Comparison of ENCODE assay signal across 2 cellular contexts in the genomic region with DNA sequence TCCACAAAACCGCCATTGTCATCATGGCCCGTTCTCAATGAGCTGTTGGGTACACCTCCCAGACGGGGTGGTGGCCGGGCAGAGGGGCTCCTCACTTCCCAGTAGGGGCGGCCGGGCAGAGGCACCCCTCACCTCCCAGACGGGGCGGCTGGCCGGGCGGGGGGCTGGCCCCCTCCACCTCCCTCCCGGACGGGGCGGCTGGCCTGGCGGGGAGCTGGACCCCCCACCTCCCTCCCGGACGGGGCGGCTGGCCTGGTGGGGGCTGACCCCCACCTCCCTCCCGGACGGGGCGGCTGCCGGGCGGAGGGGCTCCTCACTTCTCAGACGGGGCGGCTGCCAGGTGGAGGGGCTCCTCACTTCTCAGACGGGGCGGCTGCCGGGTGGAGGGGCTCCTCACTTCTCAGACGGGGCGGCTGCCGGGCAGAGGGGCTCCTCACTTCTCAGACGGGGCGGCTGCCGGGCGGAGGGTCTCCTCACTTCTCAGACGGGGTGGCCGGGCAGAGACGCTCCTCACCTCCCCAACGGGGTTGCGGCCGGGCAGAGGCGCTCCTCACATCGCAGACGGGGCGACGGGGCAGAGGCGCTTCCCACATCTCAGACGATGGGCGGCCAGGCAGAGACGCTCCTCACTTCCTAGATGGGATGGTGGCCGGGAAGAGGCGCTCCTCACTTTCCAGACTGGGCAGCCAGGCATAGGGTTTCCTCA. TPM values are rescaled to one million over a fixed set of nuclear protein-coding genes. Genes with fewer than 3 reads are reported as not detected.
A peak's percentile ranks its signal among the peaks of the same experiment; 100 is the strongest.
DNase-seq lines count a peak whose midpoint lies in the region; TF ChIP-seq lines count a peak whose summit lies in the region.
"Not testable (repeated sequence)": the region's sequence is repeated elsewhere in the genome, so short reads cannot be mapped to it uniquely, and the experiment has no call there.

No MANE protein-coding gene starts in this region.

- not testable (repeated sequence) for H3K4me1 Mint-ChIP-seq in glutamatergic neuron (ENCODE audit: low read depth, unreplicated experiment)

- H3K9me3 Mint-ChIP-seq in glutamatergic neuron (ENCODE audit: unreplicated experiment): not testable (repeated sequence)

- TF ChIP-seq CTCF in glutamatergic neuron (IDR thresholded peaks at IDR 0.05; ENCODE audit: partially characterized antibody, unreplicated experiment): not testable (repeated sequence)

- intact Hi-C loops in posterior vena cava (cut with DNase I): not testable (repeated sequence)

- H3K27me3 Mint-ChIP-seq in glutamatergic neuron (ENCODE audit: unreplicated experiment): not testable (repeated sequence)

- H3K4me3 Mint-ChIP-seq in glutamatergic neuron (ENCODE audit: unreplicated experiment): not testable (repeated sequence)

- DNase-seq in glutamatergic neuron: not testable (repeated sequence)
- DNase-seq in posterior vena cava (ENCODE audit: low spot score): peak; percentile 6

- not testable (repeated sequence) for H3K36me3 Mint-ChIP-seq in glutamatergic neuron (ENCODE audit: unreplicated experiment)

- peak overlapping the region; percentile 22 for H3K27ac Mint-ChIP-seq in glutamatergic neuron (ENCODE audit: unreplicated experiment)

RNA-seq across cellular contexts. Expression of gene TIAM2, which starts 28.9 kb away (rescaled TPM):
- 113 TPM for total RNA-seq in glutamatergic neuron (ENCODE audit: unreplicated experiment)
- 10 to 100 TPM in 1 of 2 donors, 1 to 10 TPM in 1; 7.8 to 11.2 TPM for total RNA-seq in posterior vena cava
